In the genomic region with DNA sequence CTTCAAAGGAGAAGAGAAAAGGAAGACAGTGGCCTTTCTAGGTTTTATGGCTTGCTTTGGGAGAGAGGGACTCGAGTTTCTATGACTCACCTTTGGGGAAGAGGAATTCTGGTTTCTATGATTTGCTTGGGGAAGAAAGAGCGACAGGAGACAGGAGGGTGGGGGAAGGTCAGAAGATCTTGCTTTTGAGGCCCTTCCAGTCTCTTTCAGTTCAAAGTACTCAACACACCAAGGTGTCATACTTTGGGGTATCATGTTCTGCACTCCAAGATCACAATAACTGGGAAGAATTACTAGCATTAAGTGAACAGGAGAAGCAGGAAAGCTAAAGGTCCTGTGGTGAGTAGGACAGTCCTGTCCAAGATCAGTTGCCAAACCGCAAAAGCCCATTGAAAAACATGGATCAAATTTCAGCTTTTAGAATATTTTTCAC, we compare ENCODE assay signal across 28 cellular contexts.
DNase-seq lines count a peak whose midpoint lies in the region; ATAC-seq and TF ChIP-seq lines count a peak whose summit lies in the region.
"Had no signal": no experiment of that assay in that cellular context is flagged by ENCODE, and none has a peak within 500 bp of the region (broad histone marks: within the 10 kb centered on the region; RNA-seq: fewer than 3 reads in every experiment).

No MANE protein-coding gene starts in this region.

- no peak overlapping the region for H2AFZ ChIP-seq in HCT116 (ENCODE audit: low read depth, low read length, poor library complexity, severe bottlenecking)

- in situ Hi-C loops in KBM-7 (cut with MboI; ENCODE audit: low pct_unique_long_range_greater_than_20kb, low sequenced_read_pairs), result no loop called here

- POLR2A ChIA-PET in HCT116 (lab: Charles Lee), result no interaction called here
- POLR2A ChIA-PET in activated CD4-positive, alpha-beta memory T cell treated with anti-CD3 and anti-CD28 coated beads for 36 hours (lab: Charles Lee), result no interaction called here

- no peak for TF ChIP-seq RAD21 in HCT116 (IDR thresholded peaks at IDR 0.05; ENCODE audit: low read depth)

- intact Hi-C loops in HCT116 (cut with micrococcal nuclease), result no loop called here
- intact Hi-C loops in activated CD4-positive, alpha-beta memory T cell treated with anti-CD3 and anti-CD28 coated beads for 36 hours (cut with micrococcal nuclease), result no loop called here

- no peaks in the 10 kb centered on the region for H3K36me3 Mint-ChIP-seq in brain
- H3K36me3 Mint-ChIP-seq in activated CD4-positive, alpha-beta memory T cell treated with anti-CD3 and anti-CD28 coated beads for 36 hours, result no peaks in the 10 kb centered on the region
- H3K36me3 Mint-ChIP-seq: activated CD8-positive, alpha-beta memory T cell treated with anti-CD3 and anti-CD28 coated beads, Interleukin-2, amount 10 ng/mL, durations not matched to agents 7 days and 5 days; stimulated activated effector memory CD8-positive, alpha-beta T cell treated with anti-CD3 and anti-CD28 coated beads, Interleukin-12 subunit alpha, Interleukin-12 subunit beta, amount 100 ng/mL, for 72 hours had no signal

- H3K4me1 Mint-ChIP-seq in brain, result peaks cover 55% of the 10 kb centered on the region
- no peaks in the 10 kb centered on the region for H3K4me1 Mint-ChIP-seq in activated CD4-positive, alpha-beta memory T cell treated with anti-CD3 and anti-CD28 coated beads for 36 hours (ENCODE audit: low read depth)
- H3K4me1 Mint-ChIP-seq: activated CD8-positive, alpha-beta memory T cell treated with anti-CD3 and anti-CD28 coated beads, Interleukin-2, amount 10 ng/mL, durations not matched to agents 7 days and 5 days; H9; IgD-negative memory B cell; stimulated activated effector memory CD8-positive, alpha-beta T cell treated with anti-CD3 and anti-CD28 coated beads, Interleukin-12 subunit alpha, Interleukin-12 subunit beta, amount 100 ng/mL, for 72 hours had no signal

- no peaks in the 10 kb centered on the region for H3K27me3 Mint-ChIP-seq in brain
- peaks cover 12% of the 10 kb centered on the region for H3K27me3 Mint-ChIP-seq in activated CD4-positive, alpha-beta memory T cell treated with anti-CD3 and anti-CD28 coated beads for 36 hours

- H3K9me2 ChIP-seq in HCT116 (ENCODE audit: insufficient read depth), result no peaks in the 10 kb centered on the region

- no peak for TF ChIP-seq CTCF in HCT116 (IDR thresholded peaks at IDR 0.05 in 2 of 3, conservative IDR thresholded peaks at IDR 0.05 in 1 of 3; ENCODE audit: borderline replicate concordance in 1 of 3, insufficient read depth in 1 of 3, low read depth in 2 of 3, low read length in 2 of 3)
- TF ChIP-seq CTCF in brain (conservative IDR thresholded peaks at IDR 0.05), result no peak

- no peak for TF ChIP-seq POLR2A in HCT116 (IDR thresholded peaks at IDR 0.05; ENCODE audit: borderline replicate concordance, extremely low read depth, insufficient read depth, insufficient read length)

- peaks cover 0 to 6% (median 0%) of the 10 kb centered on the region in 5 experiments for H3K9me3 Mint-ChIP-seq in brain
- H3K9me3 Mint-ChIP-seq in activated CD4-positive, alpha-beta memory T cell treated with anti-CD3 and anti-CD28 coated beads for 36 hours, result no peaks in the 10 kb centered on the region
- H3K9me3 Mint-ChIP-seq: activated naive CD4-positive, alpha-beta T cell treated with anti-CD3 and anti-CD28 coated beads for 36 hours; dendritic cell treated with granulocyte-macrophage colony-stimulating factor and Interleukin-4, amounts not matched to agents 40 ng/mL and 50 ng/mL, for 4 days; H9; IgD-negative memory B cell; stimulated activated effector memory CD8-positive, alpha-beta T cell treated with anti-CD3 and anti-CD28 coated beads, Interleukin-12 subunit alpha, Interleukin-12 subunit beta, amount 100 ng/mL, for 72 hours; T-helper 2 cell treated with Interferon-gamma antibody and Interleukin-4, amounts not matched to agents 5 μg/mL and 100 μg/mL, for 36 hours had no signal

- H3K27me3 ChIP-seq in HCT116 (ENCODE audit: insufficient read depth, low read length), result no peaks in the 10 kb centered on the region
- H3K27me3 ChIP-seq: upper lobe of right lung had no signal

- peak overlapping the region in 3 of 5 experiments; percentile 4 to 50 (median 26) for H3K27ac Mint-ChIP-seq in brain
- no peak overlapping the region for H3K27ac Mint-ChIP-seq in activated CD4-positive, alpha-beta memory T cell treated with anti-CD3 and anti-CD28 coated beads for 36 hours
- H3K27ac Mint-ChIP-seq: activated CD8-positive, alpha-beta memory T cell treated with anti-CD3 and anti-CD28 coated beads, Interleukin-2, amount 10 ng/mL, durations not matched to agents 7 days and 5 days; activated naive CD4-positive, alpha-beta T cell treated with anti-CD3 and anti-CD28 coated beads for 36 hours; dendritic cell treated with granulocyte-macrophage colony-stimulating factor and Interleukin-4, amounts not matched to agents 40 ng/mL and 50 ng/mL, for 4 days; H9; IgD-negative memory B cell; stimulated activated effector memory CD8-positive, alpha-beta T cell treated with anti-CD3 and anti-CD28 coated beads, Interleukin-12 subunit alpha, Interleukin-12 subunit beta, amount 100 ng/mL, for 72 hours; T-helper 2 cell treated with Interferon-gamma antibody and Interleukin-4, amounts not matched to agents 5 μg/mL and 100 μg/mL, for 36 hours had no signal

- peak; percentile 32 for DNase-seq in DMS79 (lab: John Stamatoyannopoulos, UW)
- no peak for DNase-seq in HCT116 (ENCODE audit: low read depth, low spot score)
- peak; percentile 55 for DNase-seq in myocyte (ENCODE audit: low read depth)
- DNase-seq in KBM-7, result no peak
- DNase-seq in activated CD4-positive, alpha-beta memory T cell treated with anti-CD3 and anti-CD28 coated beads for 36 hours, result no peak
- DNase-seq in NCI-H82 (lab: John Stamatoyannopoulos, UW), result no peak
- DNase-seq: activated CD4-positive, alpha-beta T cell treated with anti-CD3 and anti-CD28 coated beads for 48 hours; activated CD8-positive, alpha-beta memory T cell treated with anti-CD3 and anti-CD28 coated beads, Interleukin-2, amount 10 ng/mL, durations not matched to agents 7 days and 5 days; activated naive CD4-positive, alpha-beta T cell treated with anti-CD3 and anti-CD28 coated beads for 36 hours; amniotic stem cell; central memory CD4-positive, alpha-beta T cell; glutamatergic neuron; H9; MM.1S; NCI-H1436; NCI-H526; RPMI8226; substantia nigra; upper lobe of right lung had no signal

- no peaks in the 10 kb centered on the region for H3K36me3 ChIP-seq in HCT116 (ENCODE audit: control insufficient read depth in 1 of 2, insufficient read depth in 2 of 2, low read length in 2 of 2)
- H3K36me3 ChIP-seq: neutrophil, upper lobe of right lung had no signal

- CTCF ChIA-PET in HCT116 (lab: Charles Lee), result no interaction called here
- CTCF ChIA-PET in activated CD4-positive, alpha-beta memory T cell treated with anti-CD3 and anti-CD28 coated beads for 36 hours (lab: Charles Lee), result no interaction called here

- no peak overlapping the region for H3K27ac ChIP-seq in HCT116 (ENCODE audit: low read depth, low read length)
- H3K27ac ChIP-seq: neutrophil, skin epidermis, upper lobe of right lung, VCaP had no signal

- H3K4me2 ChIP-seq in HCT116 (ENCODE audit: low read length), result peak overlapping the region; percentile 31

- peaks cover 0 to 9% of the 10 kb centered on the region in 2 experiments; a peak in 2 of 4 replicates for H3K4me1 ChIP-seq in HCT116 (ENCODE audit: control insufficient read depth in 1 of 2, insufficient read depth in 2 of 2, low read length in 2 of 2)
- H3K4me1 ChIP-seq: upper lobe of right lung had no signal

- ATAC-seq in HCT116, result no peak
- no peak for ATAC-seq in GM21381 (IDR thresholded peaks at IDR 0.05; ENCODE audit: unreplicated experiment)
- ATAC-seq: activated CD8-positive, alpha-beta memory T cell treated with anti-CD3 and anti-CD28 coated beads, Interleukin-2, amount 10 ng/mL, durations not matched to agents 7 days and 5 days; stimulated activated effector memory CD8-positive, alpha-beta T cell treated with anti-CD3 and anti-CD28 coated beads, Interleukin-12 subunit alpha, Interleukin-12 subunit beta, amount 100 ng/mL, for 72 hours; upper lobe of right lung had no signal

- H3K9me3 ChIP-seq in HCT116 (ENCODE audit: control insufficient read depth in 1 of 2, insufficient read depth in 1 of 2, low read depth in 1 of 2, low read length in 2 of 2), result no peaks in the 10 kb centered on the region
- H3K9me3 ChIP-seq: neutrophil, upper lobe of right lung had no signal

- H3K4me3 ChIP-seq in HCT116 (replicated peaks in 1 of 2; ENCODE audit: low read depth in 1 of 2, low read length in 2 of 2), result no peak overlapping the region
- H3K4me3 ChIP-seq: skin epidermis, upper lobe of right lung had no signal

- no peak overlapping the region for H3K9ac ChIP-seq in HCT116 (ENCODE audit: low read length)

- H3K79me2 ChIP-seq in HCT116 (ENCODE audit: insufficient read depth, low read length), result no peaks in the 10 kb centered on the region

- RAD21 ChIA-PET in HCT116 (lab: Charles Lee; ENCODE audit: low non-redundant PET in 1 of 2, low total read pairs in 2 of 2, uncharacterized antibody in 2 of 2, unreplicated experiment in 2 of 2), result no interaction called here

- no TSS peak for BruUV-seq in HCT116 (replicated peaks; lab: Mats Ljungman, UMichigan)

- no peak overlapping the region for H3K4me3 Mint-ChIP-seq in brain
- H3K4me3 Mint-ChIP-seq in activated CD4-positive, alpha-beta memory T cell treated with anti-CD3 and anti-CD28 coated beads for 36 hours, result no peak overlapping the region
- H3K4me3 Mint-ChIP-seq: activated CD8-positive, alpha-beta memory T cell treated with anti-CD3 and anti-CD28 coated beads, Interleukin-2, amount 10 ng/mL, durations not matched to agents 7 days and 5 days; activated naive CD4-positive, alpha-beta T cell treated with anti-CD3 and anti-CD28 coated beads for 36 hours; dendritic cell treated with granulocyte-macrophage colony-stimulating factor and Interleukin-4, amounts not matched to agents 40 ng/mL and 50 ng/mL, for 4 days; H9; IgD-negative memory B cell; stimulated activated effector memory CD8-positive, alpha-beta T cell treated with anti-CD3 and anti-CD28 coated beads, Interleukin-12 subunit alpha, Interleukin-12 subunit beta, amount 100 ng/mL, for 72 hours; T-helper 2 cell treated with Interferon-gamma antibody and Interleukin-4, amounts not matched to agents 5 μg/mL and 100 μg/mL, for 36 hours had no signal

- H4K20me1 ChIP-seq in HCT116 (ENCODE audit: insufficient read depth), result no peaks in the 10 kb centered on the region

TF ChIP-seq in HCT116, 20 proteins besides CTCF, POLR2A, EP300 and RAD21:
- TF ChIP-seq EZH2 (IDR thresholded peaks at IDR 0.05), result no peak
- TF ChIP-seq CBX3 (IDR thresholded peaks at IDR 0.05; ENCODE audit: low read depth), result no peak
- no peak for TF ChIP-seq TCF7L2 (IDR thresholded peaks at IDR 0.05; ENCODE audit: borderline replicate concordance, extremely low read depth, insufficient read depth, insufficient read length)
- TF ChIP-seq SRF (IDR thresholded peaks at IDR 0.05; ENCODE audit: low read depth), result no peak
- TF ChIP-seq SP1 (IDR thresholded peaks at IDR 0.05; ENCODE audit: low read depth), result no peak
- TF ChIP-seq FOSL1 (IDR thresholded peaks at IDR 0.05; ENCODE audit: low read depth), result no peak
- TF ChIP-seq ELF1 (IDR thresholded peaks at IDR 0.05; ENCODE audit: borderline replicate concordance, low read depth), result no peak
- TF ChIP-seq EGR1 (IDR thresholded peaks at IDR 0.05; ENCODE audit: low read depth), result no peak

Comparison
In these comparisons a context has a peak if more than half of its experiments do, and no peak if none do; other contexts are left out.
1. DNase-seq: peak in DMS79 (single experiment) and myocyte (single experiment); none in HCT116 (single experiment), KBM-7 (single experiment), activated CD4-positive, alpha-beta memory T cell treated with anti-CD3 and anti-CD28 coated beads for 36 hours (single experiment) and NCI-H82 (single experiment).